In the genomic region with DNA sequence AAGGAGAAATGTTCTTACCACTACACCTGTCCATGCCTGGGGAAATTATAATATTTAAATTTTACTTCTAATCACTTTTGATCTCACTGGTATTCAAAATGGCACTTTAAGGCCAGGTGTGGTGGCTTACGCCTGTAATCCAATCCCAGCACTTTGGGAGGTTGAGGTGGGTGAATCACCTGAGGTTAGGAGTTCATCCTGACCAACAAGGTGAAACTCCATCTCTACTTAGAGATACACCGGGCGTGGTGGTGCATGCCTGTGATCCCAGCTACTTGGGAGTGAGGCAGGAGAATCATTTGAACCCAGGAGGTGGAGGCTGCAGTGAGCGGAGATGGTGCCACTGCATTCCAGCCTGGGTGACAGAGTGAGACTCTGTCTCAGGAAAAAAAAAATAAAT, we compare ENCODE assay signal across 2 cellular contexts.
TF ChIP-seq lines count a peak whose summit lies in the region.

No MANE protein-coding gene starts in this region.

TF ChIP-seq in HCT116, 20 proteins besides CTCF, POLR2A, EP300 and RAD21 (continued from another document):
- TF ChIP-seq, protein P1, sequence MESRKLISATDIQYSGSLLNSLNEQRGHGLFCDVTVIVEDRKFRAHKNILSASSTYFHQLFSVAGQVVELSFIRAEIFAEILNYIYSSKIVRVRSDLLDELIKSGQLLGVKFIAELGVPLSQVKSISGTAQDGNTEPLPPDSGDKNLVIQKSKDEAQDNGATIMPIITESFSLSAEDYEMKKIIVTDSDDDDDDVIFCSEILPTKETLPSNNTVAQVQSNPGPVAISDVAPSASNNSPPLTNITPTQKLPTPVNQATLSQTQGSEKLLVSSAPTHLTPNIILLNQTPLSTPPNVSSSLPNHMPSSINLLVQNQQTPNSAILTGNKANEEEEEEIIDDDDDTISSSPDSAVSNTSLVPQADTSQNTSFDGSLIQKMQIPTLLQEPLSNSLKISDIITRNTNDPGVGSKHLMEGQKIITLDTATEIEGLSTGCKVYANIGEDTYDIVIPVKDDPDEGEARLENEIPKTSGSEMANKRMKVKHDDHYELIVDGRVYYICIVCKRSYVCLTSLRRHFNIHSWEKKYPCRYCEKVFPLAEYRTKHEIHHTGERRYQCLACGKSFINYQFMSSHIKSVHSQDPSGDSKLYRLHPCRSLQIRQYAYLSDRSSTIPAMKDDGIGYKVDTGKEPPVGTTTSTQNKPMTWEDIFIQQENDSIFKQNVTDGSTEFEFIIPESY (IDR thresholded peaks at IDR 0.05; ENCODE audit: extremely low read depth, insufficient replicate concordance, low read length): no peak
- TF ChIP-seq JUND (IDR thresholded peaks at IDR 0.05) (peak; percentile 44), CBX3 (IDR thresholded peaks at IDR 0.05; ENCODE audit: low read depth) (peak; percentile 35; the same call in 1 of the 2 replicates)
- TF ChIP-seq, protein P2, sequence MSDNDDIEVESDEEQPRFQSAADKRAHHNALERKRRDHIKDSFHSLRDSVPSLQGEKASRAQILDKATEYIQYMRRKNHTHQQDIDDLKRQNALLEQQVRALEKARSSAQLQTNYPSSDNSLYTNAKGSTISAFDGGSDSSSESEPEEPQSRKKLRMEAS (IDR thresholded peaks at IDR 0.05): peak; percentile 21; the same call in 1 of the 2 replicates
TF ChIP-seq in HCT116: peak in this region for 5.

TF ChIP-seq in WTC11, 78 proteins besides CTCF, POLR2A, EP300 and RAD21 (continued from another document):
- TF ChIP-seq, protein P3, sequence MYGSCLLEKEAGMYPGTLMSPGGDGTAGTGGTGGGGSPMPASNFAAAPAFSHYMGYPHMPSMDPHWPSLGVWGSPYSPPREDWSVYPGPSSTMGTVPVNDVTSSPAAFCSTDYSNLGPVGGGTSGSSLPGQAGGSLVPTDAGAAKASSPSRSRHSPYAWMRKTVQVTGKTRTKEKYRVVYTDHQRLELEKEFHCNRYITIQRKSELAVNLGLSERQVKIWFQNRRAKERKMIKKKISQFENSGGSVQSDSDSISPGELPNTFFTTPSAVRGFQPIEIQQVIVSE (CRISPR knock-in tag; IDR thresholded peaks at IDR 0.05; ENCODE audit: borderline replicate concordance): no peak
- TF ChIP-seq NFYB (CRISPR knock-in tag; conservative IDR thresholded peaks at IDR 0.05; ENCODE audit: low read depth) (no peak), JAZF1 (CRISPR knock-in tag; IDR thresholded peaks at IDR 0.05) (no peak), TP53 (CRISPR knock-in tag; IDR thresholded peaks at IDR 0.05) (no peak), TEAD1 (CRISPR knock-in tag; IDR thresholded peaks at IDR 0.05) (no peak), TCF7 (CRISPR knock-in tag; IDR thresholded peaks at IDR 0.05; ENCODE audit: low read depth) (no peak)
- TF ChIP-seq, protein P4, sequence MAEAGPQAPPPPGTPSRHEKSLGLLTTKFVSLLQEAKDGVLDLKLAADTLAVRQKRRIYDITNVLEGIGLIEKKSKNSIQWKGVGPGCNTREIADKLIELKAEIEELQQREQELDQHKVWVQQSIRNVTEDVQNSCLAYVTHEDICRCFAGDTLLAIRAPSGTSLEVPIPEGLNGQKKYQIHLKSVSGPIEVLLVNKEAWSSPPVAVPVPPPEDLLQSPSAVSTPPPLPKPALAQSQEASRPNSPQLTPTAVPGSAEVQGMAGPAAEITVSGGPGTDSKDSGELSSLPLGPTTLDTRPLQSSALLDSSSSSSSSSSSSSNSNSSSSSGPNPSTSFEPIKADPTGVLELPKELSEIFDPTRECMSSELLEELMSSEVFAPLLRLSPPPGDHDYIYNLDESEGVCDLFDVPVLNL (CRISPR knock-in tag; IDR thresholded peaks at IDR 0.05; ENCODE audit: borderline replicate concordance, low read depth): no peak
- TF ChIP-seq, protein P5, sequence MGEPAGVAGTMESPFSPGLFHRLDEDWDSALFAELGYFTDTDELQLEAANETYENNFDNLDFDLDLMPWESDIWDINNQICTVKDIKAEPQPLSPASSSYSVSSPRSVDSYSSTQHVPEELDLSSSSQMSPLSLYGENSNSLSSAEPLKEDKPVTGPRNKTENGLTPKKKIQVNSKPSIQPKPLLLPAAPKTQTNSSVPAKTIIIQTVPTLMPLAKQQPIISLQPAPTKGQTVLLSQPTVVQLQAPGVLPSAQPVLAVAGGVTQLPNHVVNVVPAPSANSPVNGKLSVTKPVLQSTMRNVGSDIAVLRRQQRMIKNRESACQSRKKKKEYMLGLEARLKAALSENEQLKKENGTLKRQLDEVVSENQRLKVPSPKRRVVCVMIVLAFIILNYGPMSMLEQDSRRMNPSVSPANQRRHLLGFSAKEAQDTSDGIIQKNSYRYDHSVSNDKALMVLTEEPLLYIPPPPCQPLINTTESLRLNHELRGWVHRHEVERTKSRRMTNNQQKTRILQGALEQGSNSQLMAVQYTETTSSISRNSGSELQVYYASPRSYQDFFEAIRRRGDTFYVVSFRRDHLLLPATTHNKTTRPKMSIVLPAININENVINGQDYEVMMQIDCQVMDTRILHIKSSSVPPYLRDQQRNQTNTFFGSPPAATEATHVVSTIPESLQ (CRISPR knock-in tag; IDR thresholded peaks at IDR 0.05): no peak
- TF ChIP-seq, protein P6, sequence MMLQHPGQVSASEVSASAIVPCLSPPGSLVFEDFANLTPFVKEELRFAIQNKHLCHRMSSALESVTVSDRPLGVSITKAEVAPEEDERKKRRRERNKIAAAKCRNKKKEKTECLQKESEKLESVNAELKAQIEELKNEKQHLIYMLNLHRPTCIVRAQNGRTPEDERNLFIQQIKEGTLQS (CRISPR knock-in tag; conservative IDR thresholded peaks at IDR 0.05): no peak
TF ChIP-seq in WTC11: peak in this region for 0.
